ENCODE assay signal across 16 cellular contexts in genomic region chr12:128906485-128907137, GRCh38. TPM values are rescaled to one million over a fixed set of nuclear protein-coding genes. Genes with fewer than 3 reads are reported as not detected.
DNase-seq lines count a peak whose midpoint lies in the region; ATAC-seq and TF ChIP-seq lines count a peak whose summit lies in the region.
"Had no signal": no experiment of that assay in that cellular context is flagged by ENCODE, and none has a peak within 500 bp of the region (broad histone marks: within the 10 kb centered on the region; RNA-seq: fewer than 3 reads in every experiment).

No MANE protein-coding gene starts in this region.

- H3K4me1 ChIP-seq in left lung = no peaks in the 10 kb centered on the region

- H3K27me3 Mint-ChIP-seq in activated CD8-positive, alpha-beta T cell treated with anti-CD3 and anti-CD28 coated beads for 36 hours = no peaks in the 10 kb centered on the region
- H3K27me3 Mint-ChIP-seq in activated CD8-positive, alpha-beta T cell treated with anti-CD3 and anti-CD28 coated beads, Interleukin-2, amount 10 ng/mL, durations not matched to agents 7 days and 5 days (ENCODE audit: low read depth) = no peaks in the 10 kb centered on the region
- H3K27me3 Mint-ChIP-seq in progenitor cell of endocrine pancreas = peaks cover 19% of the 10 kb centered on the region
- H3K27me3 Mint-ChIP-seq: CD4-positive, alpha-beta T cell had no signal

- H3K27ac Mint-ChIP-seq in activated CD8-positive, alpha-beta T cell treated with anti-CD3 and anti-CD28 coated beads for 36 hours = no peak overlapping the region
- H3K27ac Mint-ChIP-seq in activated CD8-positive, alpha-beta T cell treated with anti-CD3 and anti-CD28 coated beads, Interleukin-2, amount 10 ng/mL, durations not matched to agents 7 days and 5 days = no peak overlapping the region
- H3K27ac Mint-ChIP-seq in progenitor cell of endocrine pancreas = peak overlapping the region; percentile 4
- H3K27ac Mint-ChIP-seq: CD4-positive, alpha-beta T cell; H9 had no signal

- H3K4me3 Mint-ChIP-seq in activated CD8-positive, alpha-beta T cell treated with anti-CD3 and anti-CD28 coated beads for 36 hours = no peak overlapping the region
- H3K4me3 Mint-ChIP-seq in activated CD8-positive, alpha-beta T cell treated with anti-CD3 and anti-CD28 coated beads, Interleukin-2, amount 10 ng/mL, durations not matched to agents 7 days and 5 days = no peak overlapping the region
- no peak overlapping the region for H3K4me3 Mint-ChIP-seq in progenitor cell of endocrine pancreas (ENCODE audit: low read depth)
- H3K4me3 Mint-ChIP-seq: CD4-positive, alpha-beta T cell; H9 had no signal

- no peak overlapping the region for H3K4me3 ChIP-seq in left lung
- H3K4me3 ChIP-seq in dorsolateral prefrontal cortex = no peak overlapping the region
- H3K4me3 ChIP-seq: BLaER1 treated with 17β-estradiol and CSF1 and Interleukin-3, amounts not matched to agents 10 nM and 100 nM had no signal

- CTCF ChIA-PET in activated CD8-positive, alpha-beta T cell treated with anti-CD3 and anti-CD28 coated beads for 36 hours (lab: Charles Lee) = no interaction called here
- CTCF ChIA-PET in activated CD8-positive, alpha-beta T cell treated with anti-CD3 and anti-CD28 coated beads, Interleukin-2, amount 10 ng/mL, durations not matched to agents 7 days and 5 days (lab: Charles Lee) = no interaction called here

- POLR2A ChIA-PET in activated CD8-positive, alpha-beta T cell treated with anti-CD3 and anti-CD28 coated beads for 36 hours (lab: Charles Lee) = no interaction called here
- POLR2A ChIA-PET in activated CD8-positive, alpha-beta T cell treated with anti-CD3 and anti-CD28 coated beads, Interleukin-2, amount 10 ng/mL, durations not matched to agents 7 days and 5 days (lab: Charles Lee) = no interaction called here

- TF ChIP-seq CTCF in activated CD8-positive, alpha-beta T cell treated with anti-CD3 and anti-CD28 coated beads for 36 hours (IDR thresholded peaks at IDR 0.05) = no peak
- TF ChIP-seq CTCF in left lung (IDR thresholded peaks at IDR 0.05) (no peak), progenitor cell of endocrine pancreas (IDR thresholded peaks at IDR 0.05; ENCODE audit: unreplicated experiment) (no peak), dorsolateral prefrontal cortex (IDR thresholded peaks at IDR 0.05 in 54 of 56, conservative IDR thresholded peaks at IDR 0.05 in 2 of 56; ENCODE audit: low read depth in 1 of 56, partially characterized antibody in 56 of 56) (no peak)

- no peaks in the 10 kb centered on the region for H3K9me3 ChIP-seq in left lung
- H3K9me3 ChIP-seq: BLaER1 treated with 17β-estradiol and CSF1 and Interleukin-3, amounts not matched to agents 10 nM and 100 nM had no signal

- peaks cover 4% of the 10 kb centered on the region for H3K4me1 Mint-ChIP-seq in activated CD8-positive, alpha-beta T cell treated with anti-CD3 and anti-CD28 coated beads for 36 hours (ENCODE audit: low read depth)
- H3K4me1 Mint-ChIP-seq in activated CD8-positive, alpha-beta T cell treated with anti-CD3 and anti-CD28 coated beads, Interleukin-2, amount 10 ng/mL, durations not matched to agents 7 days and 5 days (ENCODE audit: low read depth) = no peaks in the 10 kb centered on the region
- H3K4me1 Mint-ChIP-seq in progenitor cell of endocrine pancreas (ENCODE audit: low read depth) = peaks cover 23% of the 10 kb centered on the region

- no peaks in the 10 kb centered on the region for H3K36me3 Mint-ChIP-seq in activated CD8-positive, alpha-beta T cell treated with anti-CD3 and anti-CD28 coated beads for 36 hours (ENCODE audit: low read depth)
- H3K36me3 Mint-ChIP-seq in activated CD8-positive, alpha-beta T cell treated with anti-CD3 and anti-CD28 coated beads, Interleukin-2, amount 10 ng/mL, durations not matched to agents 7 days and 5 days (ENCODE audit: low read depth) = no peaks in the 10 kb centered on the region
- peaks cover 1% of the 10 kb centered on the region for H3K36me3 Mint-ChIP-seq in progenitor cell of endocrine pancreas (ENCODE audit: insufficient read depth)

- intact Hi-C loops in activated CD8-positive, alpha-beta T cell treated with anti-CD3 and anti-CD28 coated beads for 36 hours (cut with micrococcal nuclease) = no loop called here
- intact Hi-C loops in left lung (cut with DNase I) = no loop called here
- intact Hi-C loops in dorsolateral prefrontal cortex (cut with DNase I) = no loop called here

- H3K27ac ChIP-seq in left lung = no peak overlapping the region
- no peak overlapping the region for H3K27ac ChIP-seq in dorsolateral prefrontal cortex
- H3K27ac ChIP-seq: BLaER1 treated with 17β-estradiol and CSF1 and Interleukin-3, amounts not matched to agents 10 nM and 100 nM had no signal

- peak; percentile 55 for ATAC-seq in activated CD8-positive, alpha-beta T cell treated with anti-CD3 and anti-CD28 coated beads for 36 hours
- ATAC-seq in activated CD8-positive, alpha-beta T cell treated with anti-CD3 and anti-CD28 coated beads, Interleukin-2, amount 10 ng/mL, durations not matched to agents 7 days and 5 days = no peak
- ATAC-seq in left lung = peak; percentile 74
- no peak for ATAC-seq in HG02759 (IDR thresholded peaks at IDR 0.05; ENCODE audit: unreplicated experiment)

- no peaks in the 10 kb centered on the region for H3K9me3 Mint-ChIP-seq in activated CD8-positive, alpha-beta T cell treated with anti-CD3 and anti-CD28 coated beads for 36 hours
- no peaks in the 10 kb centered on the region for H3K9me3 Mint-ChIP-seq in activated CD8-positive, alpha-beta T cell treated with anti-CD3 and anti-CD28 coated beads, Interleukin-2, amount 10 ng/mL, durations not matched to agents 7 days and 5 days (ENCODE audit: insufficient read depth)
- H3K9me3 Mint-ChIP-seq in progenitor cell of endocrine pancreas (ENCODE audit: low read depth) = no peaks in the 10 kb centered on the region
- H3K9me3 Mint-ChIP-seq: CD4-positive, alpha-beta T cell; H9 had no signal

- no peak for DNase-seq in activated CD8-positive, alpha-beta T cell treated with anti-CD3 and anti-CD28 coated beads for 36 hours
- DNase-seq in activated CD8-positive, alpha-beta T cell treated with anti-CD3 and anti-CD28 coated beads, Interleukin-2, amount 10 ng/mL, durations not matched to agents 7 days and 5 days = no peak
- DNase-seq in NCI-H146 treated with DMSO at 0.1 percent for 48 hours (lab: John Stamatoyannopoulos, UW; ENCODE audit: unreplicated experiment) = peak; percentile 48
- no peak for DNase-seq in left lung
- no peak for DNase-seq in progenitor cell of endocrine pancreas (ENCODE audit: low spot score, unreplicated experiment)
- DNase-seq in dorsolateral prefrontal cortex = no peak
- DNase-seq: 8988T; Calu3; CD4-positive, alpha-beta T cell; DMS 273 treated with DMSO at 0.1 percent for 48 hours; DMS79; GOT3; H9 had no signal

- H3K36me3 ChIP-seq in left lung = no peaks in the 10 kb centered on the region

- no peaks in the 10 kb centered on the region for H3K27me3 ChIP-seq in left lung
- no peaks in the 10 kb centered on the region for H3K27me3 ChIP-seq in dorsolateral prefrontal cortex

RNA-seq across cellular contexts. Expression of gene GLT1D1, which starts 53.3 kb away (rescaled TPM):
- under 1 TPM; 0.32 to 0.49 TPM for total RNA-seq in activated CD8-positive, alpha-beta T cell treated with anti-CD3 and anti-CD28 coated beads for 36 hours
- not detected for total RNA-seq in activated CD8-positive, alpha-beta T cell treated with anti-CD3 and anti-CD28 coated beads, Interleukin-2, amount 10 ng/mL, durations not matched to agents 7 days and 5 days
- 10 to 100 TPM in 1 of 2 donors, 1 to 10 TPM in 1; 1.0 to 17.6 TPM for total RNA-seq in left lung
- total RNA-seq in progenitor cell of endocrine pancreas = 5.7 and 6.5 TPM in 2 replicates
- 10 to 100 TPM in 119 of 120 experiments, 1 to 10 TPM in 1; 10.0 to 50.2 (median 31.8) TPM for total RNA-seq in dorsolateral prefrontal cortex
- total RNA-seq: Calu3, HT1080 had no signal

Comparison
In these comparisons a context has a peak if more than half of its experiments do, and no peak if none do; other contexts are left out.
1. ATAC-seq: peak in activated CD8-positive, alpha-beta T cell treated with anti-CD3 and anti-CD28 coated beads for 36 hours (single experiment) and left lung (single experiment); none in activated CD8-positive, alpha-beta T cell treated with anti-CD3 and anti-CD28 coated beads, Interleukin-2, amount 10 ng/mL, durations not matched to agents 7 days and 5 days (single experiment) and HG02759 (single experiment).